Comparison of ENCODE assay signal across 26 cellular contexts in the genomic region with DNA sequence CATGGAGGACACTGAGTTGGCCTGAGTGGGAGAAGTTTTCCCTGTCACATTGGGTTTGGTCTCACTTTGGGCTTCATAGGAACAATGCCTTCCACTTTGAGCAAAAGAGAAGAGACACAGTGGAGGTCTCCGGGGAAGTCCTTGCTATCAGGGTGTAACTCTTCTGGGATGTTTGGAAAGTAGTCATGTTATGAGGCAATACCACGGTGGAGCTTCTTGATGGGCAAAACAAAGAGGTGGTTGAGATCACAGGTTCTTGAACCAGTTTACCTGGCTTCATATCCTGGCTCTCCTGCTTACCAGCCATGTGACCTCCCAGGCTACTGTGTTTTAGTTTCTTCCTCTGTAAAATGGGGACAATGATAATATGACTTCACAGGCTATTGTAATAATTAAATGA.
"Had no signal": no experiment of that assay in that cellular context is flagged by ENCODE, and none has a peak within 500 bp of the region (broad histone marks: within the 10 kb centered on the region; RNA-seq: fewer than 3 reads in every experiment).

No MANE protein-coding gene starts in this region.

- DNase-seq: activated CD4-positive, alpha-beta T cell treated with anti-CD3 and anti-CD28 coated beads for 36 hours; activated CD4-positive, alpha-beta T cell treated with anti-CD3 and anti-CD28 coated beads, Interleukin-2, amount 50 U/mL, for 1 hour; activated CD8-positive, alpha-beta memory T cell treated with anti-CD3 and anti-CD28 coated beads, Interleukin-2, amount 50 U/mL, for 4 hours; activated CD8-positive, alpha-beta T cell treated with anti-CD3 and anti-CD28 coated beads for 36 hours; activated gamma-delta T cell treated with Interleukin-2 at 50 U/mL for 16 hours; activated naive CD4-positive, alpha-beta T cell treated with anti-CD3 and anti-CD28 coated beads, Interleukin-2, amount 10 ng/mL, durations not matched to agents 7 days and 5 days; activated naive CD8-positive, alpha-beta T cell treated with anti-CD3 and anti-CD28 coated beads for 36 hours; activated T-cell treated with anti-CD3 and anti-CD28 coated beads, Interleukin-2, amount 50 U/mL, for 72 hours; anterior cingulate cortex; caudate nucleus; Kasumi-1; KBM-7; NCI-H1048; NCI-H146; NCI-H187 treated with DMSO at 0.1 percent for 48 hours; NCI-H2171; NCI-H2227 treated with DMSO at 0.1 percent for 48 hours; NCI-H510A; NCI-H526 treated with DMSO at 0.1 percent for 48 hours; NCI-H82; SJCRH30; SK-N-SH; T-helper 1 cell had no signal

- ATAC-seq: activated CD4-positive, alpha-beta T cell treated with anti-CD3 and anti-CD28 coated beads for 36 hours; activated CD8-positive, alpha-beta T cell treated with anti-CD3 and anti-CD28 coated beads for 36 hours; activated T-cell treated with anti-CD3 and anti-CD28 coated beads, Interleukin-2, amount 50 U/mL, for 72 hours; Right ventricle myocardium inferior had no signal

- H3K27ac ChIP-seq: SJCRH30, VCaP had no signal

- H3K9ac ChIP-seq: SK-N-SH had no signal

- H3K9me3 Mint-ChIP-seq: activated CD8-positive, alpha-beta T cell treated with anti-CD3 and anti-CD28 coated beads for 36 hours; activated naive CD4-positive, alpha-beta T cell treated with anti-CD3 and anti-CD28 coated beads, Interleukin-2, amount 10 ng/mL, durations not matched to agents 7 days and 5 days; activated naive CD8-positive, alpha-beta T cell treated with anti-CD3 and anti-CD28 coated beads for 36 hours; activated T-cell treated with anti-CD3 and anti-CD28 coated beads, Interleukin-2, amount 50 U/mL, for 72 hours; activated T-helper 2 cell treated with anti-CD3 and anti-CD28 coated beads, Interferon-gamma antibody, Interleukin-2, Interleukin-4, amounts not matched to agents 10 μg/mL and 5 μg/mL and 100 μg/mL, durations not matched to agents 14 hours and 24 hours and 36 hours had no signal

- H3K27me3 Mint-ChIP-seq: activated CD8-positive, alpha-beta T cell treated with anti-CD3 and anti-CD28 coated beads for 36 hours; activated naive CD4-positive, alpha-beta T cell treated with anti-CD3 and anti-CD28 coated beads, Interleukin-2, amount 10 ng/mL, durations not matched to agents 7 days and 5 days; activated naive CD8-positive, alpha-beta T cell treated with anti-CD3 and anti-CD28 coated beads for 36 hours had no signal

- H3K4me1 Mint-ChIP-seq: activated CD4-positive, alpha-beta T cell treated with anti-CD3 and anti-CD28 coated beads for 36 hours; activated naive CD4-positive, alpha-beta T cell treated with anti-CD3 and anti-CD28 coated beads, Interleukin-2, amount 10 ng/mL, durations not matched to agents 7 days and 5 days; activated naive CD8-positive, alpha-beta T cell treated with anti-CD3 and anti-CD28 coated beads for 36 hours had no signal

- H3K36me3 ChIP-seq: SJCRH30 had no signal

- H3K4me2 ChIP-seq: SK-N-SH had no signal

- H3K4me1 ChIP-seq: SJCRH30 had no signal

- H3K4me3 ChIP-seq: SJCRH30 had no signal

- H3K4me3 Mint-ChIP-seq: activated CD4-positive, alpha-beta T cell treated with anti-CD3 and anti-CD28 coated beads for 36 hours; activated CD8-positive, alpha-beta T cell treated with anti-CD3 and anti-CD28 coated beads for 36 hours; activated naive CD4-positive, alpha-beta T cell treated with anti-CD3 and anti-CD28 coated beads, Interleukin-2, amount 10 ng/mL, durations not matched to agents 7 days and 5 days; activated naive CD8-positive, alpha-beta T cell treated with anti-CD3 and anti-CD28 coated beads for 36 hours; activated T-cell treated with anti-CD3 and anti-CD28 coated beads, Interleukin-2, amount 50 U/mL, for 72 hours had no signal

- H3K36me3 Mint-ChIP-seq: activated naive CD4-positive, alpha-beta T cell treated with anti-CD3 and anti-CD28 coated beads, Interleukin-2, amount 10 ng/mL, durations not matched to agents 7 days and 5 days; activated naive CD8-positive, alpha-beta T cell treated with anti-CD3 and anti-CD28 coated beads for 36 hours had no signal

- H3K9me3 ChIP-seq: SJCRH30, SK-N-SH had no signal

- H3K27ac Mint-ChIP-seq: activated CD4-positive, alpha-beta T cell treated with anti-CD3 and anti-CD28 coated beads for 36 hours; activated CD8-positive, alpha-beta T cell treated with anti-CD3 and anti-CD28 coated beads for 36 hours; activated naive CD4-positive, alpha-beta T cell treated with anti-CD3 and anti-CD28 coated beads, Interleukin-2, amount 10 ng/mL, durations not matched to agents 7 days and 5 days; activated naive CD8-positive, alpha-beta T cell treated with anti-CD3 and anti-CD28 coated beads for 36 hours; activated T-cell treated with anti-CD3 and anti-CD28 coated beads, Interleukin-2, amount 50 U/mL, for 72 hours; activated T-helper 2 cell treated with anti-CD3 and anti-CD28 coated beads, Interferon-gamma antibody, Interleukin-2, Interleukin-4, amounts not matched to agents 10 μg/mL and 5 μg/mL and 100 μg/mL, durations not matched to agents 14 hours and 24 hours and 36 hours had no signal
